In genomic region chr9:35258665-35259474, GRCh38 we compare ENCODE assay signal across 8 cellular contexts.
A peak's percentile ranks its signal among the peaks of the same experiment; 100 is the strongest.
DNase-seq lines count a peak whose midpoint lies in the region; ATAC-seq, FAIRE-seq and TF ChIP-seq lines count a peak whose summit lies in the region.

No MANE protein-coding gene starts in this region.

- no peak for TF ChIP-seq POLR2A in endothelial cell of umbilical vein (IDR thresholded peaks at IDR 0.05; ENCODE audit: low read depth, low read length)

- H3K79me2 ChIP-seq in endothelial cell of umbilical vein (ENCODE audit: control insufficient read depth, insufficient read depth, low read length) (no peaks in the 10 kb centered on the region), mesendoderm (ENCODE audit: control insufficient read depth, insufficient read depth, low read length) (no peaks in the 10 kb centered on the region)

- no peak overlapping the region for H2BK15ac ChIP-seq in mesendoderm (replicated peaks; ENCODE audit: low read depth)

- H3K18ac ChIP-seq in mesendoderm (ENCODE audit: low read length) = no peak overlapping the region

- intact Hi-C loops in endothelial cell of umbilical vein (cut with micrococcal nuclease) = loop anchor here (1.0 to 2.0 kb wide), 3 partner anchors 94 to 218 kb away; no protein-coding TSS in a partner anchor

- H3K9ac ChIP-seq in endothelial cell of umbilical vein (replicated peaks; ENCODE audit: extremely low read depth, insufficient read depth, low read length) (no peak overlapping the region), mesendoderm (ENCODE audit: low read length) (no peak overlapping the region)

- no CpG with 5 or more reads among the region's 5 CpGs for WGBS in mesendoderm (ENCODE audit: extremely low coverage, insufficient coverage, low lambda C conversion rate)

- H2AK5ac ChIP-seq in mesendoderm (ENCODE audit: low read length) = no peak overlapping the region

- no peak overlapping the region for H3K4ac ChIP-seq in mesendoderm (ENCODE audit: low read depth, low read length)

- H3K56ac ChIP-seq in mesendoderm (ENCODE audit: low read length) = no peak overlapping the region

- H3K23ac ChIP-seq in mesendoderm (ENCODE audit: low read length) = no peak overlapping the region

- in situ Hi-C loops in ACHN (cut with HindIII; ENCODE audit: low pct_ligation_motif_present, low pct_unique_long_range_greater_than_20kb, low sequenced_read_pairs) (no loop called here), GM13977 (cut with MboI; ENCODE audit: low pct_unique_long_range_greater_than_20kb, low sequenced_read_pairs, unreplicated experiment) (loop anchor here (25.0 kb wide), 1 partner anchor 372 kb away; a partner anchor contains a TSS)

- H3K79me1 ChIP-seq in mesendoderm (ENCODE audit: low read length) = no peaks in the 10 kb centered on the region

- H4K8ac ChIP-seq in mesendoderm (ENCODE audit: low read depth, low read length) = no peak overlapping the region

- no peak overlapping the region for H2BK5ac ChIP-seq in mesendoderm (ENCODE audit: low read length)

- peak; percentile 73 for FAIRE-seq in endothelial cell of umbilical vein (lab: Jason Lieb, UNC)

- peak; percentile 66 for TF ChIP-seq CTCF in GM13977 (IDR thresholded peaks at IDR 0.05; ENCODE audit: extremely low read depth, insufficient read depth, missing control alignments)
- TF ChIP-seq CTCF in endothelial cell of umbilical vein (IDR thresholded peaks at IDR 0.05; ENCODE audit: extremely low read depth in 1 of 2, insufficient read depth in 1 of 2, low read depth in 1 of 2, low read length in 2 of 2) = peak; percentile 55 to 67

- H3K27ac ChIP-seq in endothelial cell of umbilical vein (ENCODE audit: insufficient read depth, low read depth, low read length) (no peak overlapping the region), mesendoderm (ENCODE audit: low read depth, low read length) (no peak overlapping the region)

- dilution Hi-C loops in endothelial cell of umbilical vein (cut with MboI; ENCODE audit: extremely low pct_ligation_motif_present, low sequenced_read_pairs) = no loop called here

- no TSS peak for BruUV-seq in endothelial cell of umbilical vein (replicated peaks; lab: Mats Ljungman, UMichigan)

- ATAC-seq in GM18868 (IDR thresholded peaks at IDR 0.05; ENCODE audit: unreplicated experiment) = no peak

- no peak overlapping the region for H3K4me3 ChIP-seq in endothelial cell of umbilical vein (replicated peaks in 1 of 3; ENCODE audit: insufficient read depth in 1 of 3, low read depth in 1 of 3, low read length in 3 of 3)
- H3K4me3 ChIP-seq in mesendoderm (ENCODE audit: low read length) = no peak overlapping the region

- H4K5ac ChIP-seq in mesendoderm (ENCODE audit: low read length) = no peak overlapping the region

- no peaks in the 10 kb centered on the region for H3K27me3 ChIP-seq in endothelial cell of umbilical vein (ENCODE audit: control insufficient read depth in 2 of 2, insufficient read depth in 2 of 2, low read length in 2 of 2)
- H3K27me3 ChIP-seq in mesendoderm (ENCODE audit: insufficient read depth, low read length, poor library complexity) = no peaks in the 10 kb centered on the region

- no peak overlapping the region for H3K4me2 ChIP-seq in endothelial cell of umbilical vein (ENCODE audit: insufficient read depth, low read length)
- no peak overlapping the region for H3K4me2 ChIP-seq in mesendoderm (ENCODE audit: low read length)

- no peak overlapping the region for H2AFZ ChIP-seq in endothelial cell of umbilical vein (ENCODE audit: low read depth, low read length)

- no peaks in the 10 kb centered on the region for H4K20me1 ChIP-seq in endothelial cell of umbilical vein (replicated peaks; ENCODE audit: control insufficient read depth, extremely low read depth, insufficient read depth, low read length)

- no peaks in the 10 kb centered on the region for H3K9me3 ChIP-seq in endothelial cell of umbilical vein (replicated peaks; ENCODE audit: control insufficient read depth, insufficient read depth, low read length)

- CTCF ChIA-PET in endothelial cell of umbilical vein (lab: Charles Lee) = interaction anchor here (0.6 to 5.9 kb wide), 51 partner anchors 8 to 359 kb away, joined by 3 to 109 read pairs (median 4); partner anchors contain the start of genes ATOSB, FANCG, UNC13B and VCP

- POLR2A ChIA-PET in endothelial cell of umbilical vein (lab: Charles Lee) = interaction anchor here (1.2 kb wide), 1 partner anchor 97 kb away, joined by 3 read pairs; the partner anchor contains the start of gene UNC13B

- H3K9me1 ChIP-seq in endothelial cell of umbilical vein (replicated peaks; ENCODE audit: control insufficient read depth, extremely low read depth, insufficient read depth, low read length) = no peaks in the 10 kb centered on the region

- no peak overlapping the region for H2BK120ac ChIP-seq in mesendoderm (ENCODE audit: low read depth, low read length)

- H3K36me3 ChIP-seq in endothelial cell of umbilical vein (ENCODE audit: control insufficient read depth in 2 of 2, extremely low read depth in 1 of 2, insufficient read depth in 2 of 2, low read length in 2 of 2) = no peaks in the 10 kb centered on the region
- no peaks in the 10 kb centered on the region for H3K36me3 ChIP-seq in mesendoderm (ENCODE audit: control insufficient read depth, insufficient read depth, low read length)

- DNase-seq in ACHN (peak; percentile 50), GM13977 (ENCODE audit: low spot score) (peak; percentile 24), NCI-H446 (lab: John Stamatoyannopoulos, UW) (peak; percentile 39 to 46), endothelial cell of umbilical vein (ENCODE audit: low read depth, low spot score) (peak; percentile 82), mesendoderm (peak; percentile 77)
- DNase-seq in activated CD4-positive, alpha-beta T cell treated with anti-CD3 and anti-CD28 coated beads, Interleukin-2, amount 50 U/mL, for 1 hour = peak; percentile 44
- peak; percentile 4 to 24 for DNase-seq in stimulated activated CD8-positive, alpha-beta memory T cell treated with anti-CD3 and anti-CD28 coated beads, Interleukin-7, amount 100 ng/mL, for 4 hours (ENCODE audit: low read depth in 2 of 2)

- H3K4me1 ChIP-seq in endothelial cell of umbilical vein (ENCODE audit: control insufficient read depth, extremely low read depth, insufficient read depth, low read length) (no peaks in the 10 kb centered on the region), mesendoderm (ENCODE audit: control insufficient read depth, low read depth, low read length) (no peaks in the 10 kb centered on the region)

TF ChIP-seq in endothelial cell of umbilical vein, 7 proteins besides CTCF, POLR2A, EP300 and RAD21:
- no peak for TF ChIP-seq JUN (IDR thresholded peaks at IDR 0.05; ENCODE audit: borderline replicate concordance, insufficient read depth, insufficient read length, low read depth)
- no peak for TF ChIP-seq FOS (IDR thresholded peaks at IDR 0.05; ENCODE audit: borderline replicate concordance, insufficient read depth, low read length)
- TF ChIP-seq POLR2AphosphoS5 (IDR thresholded peaks at IDR 0.05; ENCODE audit: insufficient read depth, low read depth, low read length) = no peak
- no peak for TF ChIP-seq MAX (IDR thresholded peaks at IDR 0.05; ENCODE audit: insufficient read depth, insufficient read length)
- no peak for TF ChIP-seq GATA2 (IDR thresholded peaks at IDR 0.05; ENCODE audit: insufficient read depth, insufficient read length, low read depth, low read length)
- no peak for TF ChIP-seq EZH2 (IDR thresholded peaks at IDR 0.05; ENCODE audit: borderline replicate concordance, low read depth, low read length, severe bottlenecking)
- no peak for TF ChIP-seq MYC (IDR thresholded peaks at IDR 0.05; ENCODE audit: low read depth, low read length)

Comparison
In these comparisons a context has a peak if more than half of its experiments do, and no peak if none do; other contexts are left out.
1. DNase-seq: peak in every context shown above with its lines; median percentile 82 in endothelial cell of umbilical vein; 77 in mesendoderm; 50 in ACHN; 44 in activated CD4-positive, alpha-beta T cell treated with anti-CD3 and anti-CD28 coated beads, Interleukin-2, amount 50 U/mL, for 1 hour; 42 in NCI-H446; 24 in GM13977; 14 in stimulated activated CD8-positive, alpha-beta memory T cell treated with anti-CD3 and anti-CD28 coated beads, Interleukin-7, amount 100 ng/mL, for 4 hours.